In genomic region chr3:114253505-114253904, GRCh38 we compare ENCODE assay signal across 19 cellular contexts. TPM values are rescaled to one million over a fixed set of nuclear protein-coding genes. Genes with fewer than 3 reads are reported as not detected.
DNase-seq lines count a peak whose midpoint lies in the region; ATAC-seq and TF ChIP-seq lines count a peak whose summit lies in the region.
"Had no signal": no experiment of that assay in that cellular context is flagged by ENCODE, and none has a peak within 500 bp of the region (broad histone marks: within the 10 kb centered on the region; RNA-seq: fewer than 3 reads in every experiment).

No MANE protein-coding gene starts in this region.

- peak overlapping the region; percentile 53 for H3K27ac Mint-ChIP-seq in activated CD4-positive, alpha-beta memory T cell treated with anti-CD3 and anti-CD28 coated beads for 36 hours
- no peak overlapping the region for H3K27ac Mint-ChIP-seq in activated CD4-positive, alpha-beta memory T cell treated with anti-CD3 and anti-CD28 coated beads, Interleukin-2, amount 10 ng/mL, durations not matched to agents 7 days and 5 days
- H3K27ac Mint-ChIP-seq in CD4-positive, alpha-beta memory T cell = peak overlapping the region in 5 of 7 donors; percentile 42 to 71 (median 62)
- H3K27ac Mint-ChIP-seq in activated naive CD8-positive, alpha-beta T cell = peak overlapping the region; percentile 64
- H3K27ac Mint-ChIP-seq in natural killer cell = peak overlapping the region; percentile 73 to 75
- H3K27ac Mint-ChIP-seq: H9 had no signal

- H3K27ac ChIP-seq in CD4-positive, alpha-beta memory T cell (ENCODE audit: low read depth, low read length) = no peak overlapping the region
- H3K27ac ChIP-seq: BLaER1, Peyer's patch had no signal

- intact Hi-C loops in activated CD4-positive, alpha-beta memory T cell treated with anti-CD3 and anti-CD28 coated beads for 36 hours (cut with micrococcal nuclease) = loop anchor here (1.0 kb wide), 1 partner anchor 39 kb away; no protein-coding TSS in a partner anchor
- intact Hi-C loops in CD4-positive, alpha-beta memory T cell (cut with micrococcal nuclease) = loop anchor here (5.0 kb wide), 1 partner anchor 41 kb away; no protein-coding TSS in a partner anchor
- intact Hi-C loops in natural killer cell (cut with micrococcal nuclease) = no loop called here

- peaks cover 8% of the 10 kb centered on the region for H3K9me3 Mint-ChIP-seq in activated CD4-positive, alpha-beta memory T cell treated with anti-CD3 and anti-CD28 coated beads for 36 hours
- H3K9me3 Mint-ChIP-seq in activated CD4-positive, alpha-beta memory T cell treated with anti-CD3 and anti-CD28 coated beads, Interleukin-2, amount 10 ng/mL, durations not matched to agents 7 days and 5 days = peaks cover 10% of the 10 kb centered on the region
- H3K9me3 Mint-ChIP-seq in CD4-positive, alpha-beta memory T cell = peaks cover 0 to 14% (median 6%) of the 10 kb centered on the region in 8 donors
- peaks cover 8% of the 10 kb centered on the region for H3K9me3 Mint-ChIP-seq in activated naive CD8-positive, alpha-beta T cell (ENCODE audit: low read depth)
- peaks cover 3 to 4% of the 10 kb centered on the region in 2 donors for H3K9me3 Mint-ChIP-seq in natural killer cell

- no peaks in the 10 kb centered on the region for H3K27me3 Mint-ChIP-seq in activated CD4-positive, alpha-beta memory T cell treated with anti-CD3 and anti-CD28 coated beads for 36 hours
- no peaks in the 10 kb centered on the region for H3K27me3 Mint-ChIP-seq in activated CD4-positive, alpha-beta memory T cell treated with anti-CD3 and anti-CD28 coated beads, Interleukin-2, amount 10 ng/mL, durations not matched to agents 7 days and 5 days
- no peaks in the 10 kb centered on the region for H3K27me3 Mint-ChIP-seq in CD4-positive, alpha-beta memory T cell
- no peaks in the 10 kb centered on the region for H3K27me3 Mint-ChIP-seq in activated naive CD8-positive, alpha-beta T cell
- H3K27me3 Mint-ChIP-seq in natural killer cell (ENCODE audit: low read depth in 2 of 2) = no peaks in the 10 kb centered on the region

- no peak for ATAC-seq in natural killer cell

- POLR2A ChIA-PET in activated CD4-positive, alpha-beta memory T cell treated with anti-CD3 and anti-CD28 coated beads for 36 hours (lab: Charles Lee) = no interaction called here
- POLR2A ChIA-PET in activated CD4-positive, alpha-beta memory T cell treated with anti-CD3 and anti-CD28 coated beads, Interleukin-2, amount 10 ng/mL, durations not matched to agents 7 days and 5 days (lab: Charles Lee) = no interaction called here
- POLR2A ChIA-PET in CD4-positive, alpha-beta memory T cell (lab: Charles Lee; ENCODE audit: partially characterized antibody) = interaction anchor here (0.6 to 1.2 kb wide), 2 partner anchors 39 to 95 kb away, joined by 4 read pairs; no protein-coding TSS in a partner anchor

- H3K9me3 ChIP-seq in CD4-positive, alpha-beta memory T cell (ENCODE audit: control insufficient read depth in 1 of 2, low read length in 2 of 2) = no peaks in the 10 kb centered on the region
- H3K9me3 ChIP-seq: Peyer's patch had no signal

- H3K4me1 ChIP-seq in CD4-positive, alpha-beta memory T cell (ENCODE audit: insufficient read depth, low read length) = peaks cover 4% of the 10 kb centered on the region
- H3K4me1 ChIP-seq: BLaER1, Peyer's patch had no signal

- H3K36me3 Mint-ChIP-seq in activated CD4-positive, alpha-beta memory T cell treated with anti-CD3 and anti-CD28 coated beads for 36 hours = no peaks in the 10 kb centered on the region
- H3K36me3 Mint-ChIP-seq in activated CD4-positive, alpha-beta memory T cell treated with anti-CD3 and anti-CD28 coated beads, Interleukin-2, amount 10 ng/mL, durations not matched to agents 7 days and 5 days (ENCODE audit: low read depth) = peaks cover 5% of the 10 kb centered on the region
- peaks cover 0 to 9% of the 10 kb centered on the region in 2 donors for H3K36me3 Mint-ChIP-seq in CD4-positive, alpha-beta memory T cell
- peaks cover 11% of the 10 kb centered on the region for H3K36me3 Mint-ChIP-seq in activated naive CD8-positive, alpha-beta T cell
- H3K36me3 Mint-ChIP-seq in natural killer cell = no peaks in the 10 kb centered on the region

- H3K4me3 ChIP-seq in CD4-positive, alpha-beta memory T cell (ENCODE audit: low read length in 2 of 2) = no peak overlapping the region
- H3K4me3 ChIP-seq: BLaER1, Peyer's patch had no signal

- H3K36me3 ChIP-seq in CD4-positive, alpha-beta memory T cell (ENCODE audit: insufficient read depth, low read length) = no peaks in the 10 kb centered on the region
- H3K36me3 ChIP-seq: BLaER1, Peyer's patch had no signal

- H3K4me3 Mint-ChIP-seq in activated CD4-positive, alpha-beta memory T cell treated with anti-CD3 and anti-CD28 coated beads for 36 hours = no peak overlapping the region
- no peak overlapping the region for H3K4me3 Mint-ChIP-seq in activated CD4-positive, alpha-beta memory T cell treated with anti-CD3 and anti-CD28 coated beads, Interleukin-2, amount 10 ng/mL, durations not matched to agents 7 days and 5 days
- no peak overlapping the region for H3K4me3 Mint-ChIP-seq in CD4-positive, alpha-beta memory T cell
- no peak overlapping the region for H3K4me3 Mint-ChIP-seq in activated naive CD8-positive, alpha-beta T cell
- no peak overlapping the region for H3K4me3 Mint-ChIP-seq in natural killer cell
- H3K4me3 Mint-ChIP-seq: H9 had no signal

- no peak for TF ChIP-seq CTCF in natural killer cell (IDR thresholded peaks at IDR 0.05)

- peaks cover 15% of the 10 kb centered on the region for H3K4me1 Mint-ChIP-seq in activated CD4-positive, alpha-beta memory T cell treated with anti-CD3 and anti-CD28 coated beads for 36 hours (ENCODE audit: low read depth)
- peaks cover 7% of the 10 kb centered on the region for H3K4me1 Mint-ChIP-seq in activated CD4-positive, alpha-beta memory T cell treated with anti-CD3 and anti-CD28 coated beads, Interleukin-2, amount 10 ng/mL, durations not matched to agents 7 days and 5 days
- peaks cover 6 to 16% (median 9%) of the 10 kb centered on the region in 4 donors for H3K4me1 Mint-ChIP-seq in CD4-positive, alpha-beta memory T cell
- peaks cover 15% of the 10 kb centered on the region for H3K4me1 Mint-ChIP-seq in activated naive CD8-positive, alpha-beta T cell (ENCODE audit: low read depth)
- H3K4me1 Mint-ChIP-seq in natural killer cell = peaks cover 15 to 20% of the 10 kb centered on the region in 2 donors
- H3K4me1 Mint-ChIP-seq: H9 had no signal

- H3K27me3 ChIP-seq in CD4-positive, alpha-beta memory T cell (ENCODE audit: insufficient read depth, low read length) = no peaks in the 10 kb centered on the region
- H3K27me3 ChIP-seq: BLaER1, Peyer's patch had no signal

- CTCF ChIA-PET in activated CD4-positive, alpha-beta memory T cell treated with anti-CD3 and anti-CD28 coated beads for 36 hours (lab: Charles Lee) = interaction anchor here (0.6 kb wide), 1 partner anchor 933 kb away, joined by 5 read pairs; no protein-coding TSS in a partner anchor
- CTCF ChIA-PET in activated CD4-positive, alpha-beta memory T cell treated with anti-CD3 and anti-CD28 coated beads, Interleukin-2, amount 10 ng/mL, durations not matched to agents 7 days and 5 days (lab: Charles Lee) = no interaction called here
- CTCF ChIA-PET in CD4-positive, alpha-beta memory T cell (lab: Charles Lee; ENCODE audit: partially characterized antibody) = no interaction called here

- DNase-seq in activated CD4-positive, alpha-beta memory T cell treated with anti-CD3 and anti-CD28 coated beads for 36 hours = no peak
- DNase-seq in activated CD4-positive, alpha-beta memory T cell treated with anti-CD3 and anti-CD28 coated beads, Interleukin-2, amount 10 ng/mL, durations not matched to agents 7 days and 5 days = no peak
- DNase-seq in CD4-positive, alpha-beta memory T cell = no peak
- DNase-seq in natural killer cell (no peak), NCI-H187 treated with DMSO at 0.1 percent for 48 hours (lab: John Stamatoyannopoulos, UW) (no peak), NAMALWA (ENCODE audit: low spot score) (no peak), AG08396 (ENCODE audit: low spot score) (no peak)
- DNase-seq: DND-41; H9; KG1; NCI-H1694 treated with DMSO at 0.1 percent for 48 hours; NCI-H2107; NCI-H510A; NCI-H748 treated with DMSO at 0.1 percent for 48 hours; NK-92 treated with Interleukin-12 subunit alpha and Interleukin-12 subunit beta, amount 100 ng/mL, for 24 hours; Peyer's patch had no signal

RNA-seq across cellular contexts. Expression of gene ZNF80, which starts 16.1 kb away (rescaled TPM):
- under 1 TPM; 0.31 to 0.33 TPM for total RNA-seq in activated CD4-positive, alpha-beta memory T cell treated with anti-CD3 and anti-CD28 coated beads for 36 hours
- under 1 TPM; 0.28 to 0.35 TPM for total RNA-seq in activated CD4-positive, alpha-beta memory T cell treated with anti-CD3 and anti-CD28 coated beads, Interleukin-2, amount 10 ng/mL, durations not matched to agents 7 days and 5 days
- total RNA-seq in CD4-positive, alpha-beta memory T cell = 1 to 10 TPM; 1.1 TPM
- under 1 TPM; 0.34 to 0.64 TPM for polyA plus RNA-seq in CD4-positive, alpha-beta memory T cell
- 1 to 10 TPM in 2 of 3 donors, under 1 TPM in 1; 0.48 to 2.3 (median 2.1) TPM for total RNA-seq in natural killer cell
- total RNA-seq: G401, H9, Peyer's patch had no signal

RNA-seq across cellular contexts. Expression of gene TIGIT, which starts 40.3 kb away (rescaled TPM):
- 10 to 100 TPM; 57.0 to 63.8 TPM for total RNA-seq in activated CD4-positive, alpha-beta memory T cell treated with anti-CD3 and anti-CD28 coated beads for 36 hours
- 10 to 100 TPM; 29.8 to 30.4 TPM for total RNA-seq in activated CD4-positive, alpha-beta memory T cell treated with anti-CD3 and anti-CD28 coated beads, Interleukin-2, amount 10 ng/mL, durations not matched to agents 7 days and 5 days
- 10 to 100 TPM; 36.1 to 36.6 TPM for total RNA-seq in CD4-positive, alpha-beta memory T cell
- polyA plus RNA-seq in CD4-positive, alpha-beta memory T cell = 10 to 100 TPM; 25.8 to 28.8 TPM
- 10 to 100 TPM; 24.9 to 52.3 (median 43.9) TPM for total RNA-seq in natural killer cell
- total RNA-seq: G401, H9 had no signal
